20 cellular contexts compared by ENCODE assay signal in the genomic region with DNA sequence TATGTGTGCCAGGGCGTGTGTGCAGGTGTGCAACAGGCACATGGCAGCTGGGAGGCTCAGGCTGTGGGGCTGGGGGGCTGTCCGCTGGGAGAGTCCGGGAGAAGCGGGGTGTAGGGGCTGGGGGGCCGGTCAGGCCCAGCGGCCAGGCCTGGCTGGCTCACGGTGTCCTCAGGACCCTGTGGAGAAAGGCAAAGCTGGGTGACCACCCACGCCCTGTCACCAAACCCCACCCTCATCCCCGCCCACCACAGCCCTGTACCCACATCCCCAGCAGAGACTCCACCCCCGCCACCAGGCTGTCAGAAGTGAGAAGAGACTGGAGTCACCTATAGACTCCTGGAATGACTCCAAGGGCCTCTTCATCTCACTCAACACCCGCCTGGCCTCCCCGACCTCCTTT.
A peak's percentile ranks its signal among the peaks of the same experiment; 100 is the strongest.
DNase-seq lines count a peak whose midpoint lies in the region; ATAC-seq and TF ChIP-seq lines count a peak whose summit lies in the region.
"Had no signal": no experiment of that assay in that cellular context is flagged by ENCODE, and none has a peak within 500 bp of the region (broad histone marks: within the 10 kb centered on the region; RNA-seq: fewer than 3 reads in every experiment).

No MANE protein-coding gene starts in this region.

- CTCF ChIA-PET in activated CD4-positive, alpha-beta T cell treated with anti-CD3 and anti-CD28 coated beads for 36 hours (lab: Charles Lee), result no interaction called here

- TF ChIP-seq CTCF in natural killer cell (IDR thresholded peaks at IDR 0.05) (no peak), adrenal gland (IDR thresholded peaks at IDR 0.05) (no peak)

- TF ChIP-seq POLR2A in adrenal gland (IDR thresholded peaks at IDR 0.05), result no peak

- H3K4me3 Mint-ChIP-seq in activated CD4-positive, alpha-beta T cell treated with anti-CD3 and anti-CD28 coated beads for 36 hours, result no peak overlapping the region
- H3K4me3 Mint-ChIP-seq in activated CD4-positive, alpha-beta T cell treated with anti-CD3 and anti-CD28 coated beads, Interleukin-2, amount 10 ng/mL, durations not matched to agents 24 days and 14 days, result no peak overlapping the region
- H3K4me3 Mint-ChIP-seq in natural killer cell treated with Interleukin-12 subunit alpha and Interleukin-12 subunit beta and Interleukin-15 and Interleukin-18, amount 100 ng/mL, for 72 hours, result no peak overlapping the region
- no peak overlapping the region for H3K4me3 Mint-ChIP-seq in natural killer cell
- no peak overlapping the region for H3K4me3 Mint-ChIP-seq in activated T-helper 2 cell treated with anti-CD3 and anti-CD28 coated beads, Interferon-gamma antibody, Interleukin-2, Interleukin-4, amounts not matched to agents 10 μg/mL and 5 μg/mL and 100 μg/mL, durations not matched to agents 14 hours and 24 hours and 36 hours (ENCODE audit: low read depth)
- H3K4me3 Mint-ChIP-seq: activated T-helper 17 cell treated with anti-CD3 and anti-CD28 coated beads, Interleukin-2, amount 50 U/mL, for 72 hours; memory B cell; neural progenitor cell had no signal

- H3K27ac Mint-ChIP-seq in activated CD4-positive, alpha-beta T cell treated with anti-CD3 and anti-CD28 coated beads for 36 hours, result no peak overlapping the region
- no peak overlapping the region for H3K27ac Mint-ChIP-seq in activated CD4-positive, alpha-beta T cell treated with anti-CD3 and anti-CD28 coated beads, Interleukin-2, amount 10 ng/mL, durations not matched to agents 24 days and 14 days
- H3K27ac Mint-ChIP-seq in natural killer cell treated with Interleukin-12 subunit alpha and Interleukin-12 subunit beta and Interleukin-15 and Interleukin-18, amount 100 ng/mL, for 72 hours, result no peak overlapping the region
- no peak overlapping the region for H3K27ac Mint-ChIP-seq in natural killer cell
- no peak overlapping the region for H3K27ac Mint-ChIP-seq in activated T-helper 2 cell treated with anti-CD3 and anti-CD28 coated beads, Interferon-gamma antibody, Interleukin-2, Interleukin-4, amounts not matched to agents 10 μg/mL and 5 μg/mL and 100 μg/mL, durations not matched to agents 14 hours and 24 hours and 36 hours
- H3K27ac Mint-ChIP-seq: activated T-helper 17 cell treated with anti-CD3 and anti-CD28 coated beads, Interleukin-2, amount 50 U/mL, for 72 hours; memory B cell; neural progenitor cell had no signal

- H3K27me3 Mint-ChIP-seq in activated CD4-positive, alpha-beta T cell treated with anti-CD3 and anti-CD28 coated beads for 36 hours, result no peaks in the 10 kb centered on the region
- H3K27me3 Mint-ChIP-seq in activated CD4-positive, alpha-beta T cell treated with anti-CD3 and anti-CD28 coated beads, Interleukin-2, amount 10 ng/mL, durations not matched to agents 24 days and 14 days, result peaks cover 4% of the 10 kb centered on the region
- H3K27me3 Mint-ChIP-seq in natural killer cell treated with Interleukin-12 subunit alpha and Interleukin-12 subunit beta and Interleukin-15 and Interleukin-18, amount 100 ng/mL, for 72 hours, result peaks cover 0 to 2% of the 10 kb centered on the region in 2 donors
- peaks cover 6 to 7% of the 10 kb centered on the region in 2 donors for H3K27me3 Mint-ChIP-seq in natural killer cell (ENCODE audit: low read depth in 2 of 2)
- no peaks in the 10 kb centered on the region for H3K27me3 Mint-ChIP-seq in activated T-helper 2 cell treated with anti-CD3 and anti-CD28 coated beads, Interferon-gamma antibody, Interleukin-2, Interleukin-4, amounts not matched to agents 10 μg/mL and 5 μg/mL and 100 μg/mL, durations not matched to agents 14 hours and 24 hours and 36 hours (ENCODE audit: low read depth)
- H3K27me3 Mint-ChIP-seq: activated T-helper 17 cell treated with anti-CD3 and anti-CD28 coated beads, Interleukin-2, amount 50 U/mL, for 72 hours had no signal

- POLR2A ChIA-PET in activated CD4-positive, alpha-beta T cell treated with anti-CD3 and anti-CD28 coated beads for 36 hours (lab: Charles Lee), result no interaction called here

- peaks cover 5% of the 10 kb centered on the region for H3K9me3 Mint-ChIP-seq in activated CD4-positive, alpha-beta T cell treated with anti-CD3 and anti-CD28 coated beads for 36 hours (ENCODE audit: low read depth)
- H3K9me3 Mint-ChIP-seq in activated CD4-positive, alpha-beta T cell treated with anti-CD3 and anti-CD28 coated beads, Interleukin-2, amount 10 ng/mL, durations not matched to agents 24 days and 14 days, result peaks cover 4% of the 10 kb centered on the region
- H3K9me3 Mint-ChIP-seq in natural killer cell treated with Interleukin-12 subunit alpha and Interleukin-12 subunit beta and Interleukin-15 and Interleukin-18, amount 100 ng/mL, for 72 hours, result no peaks in the 10 kb centered on the region
- no peaks in the 10 kb centered on the region for H3K9me3 Mint-ChIP-seq in natural killer cell
- H3K9me3 Mint-ChIP-seq in activated T-helper 2 cell treated with anti-CD3 and anti-CD28 coated beads, Interferon-gamma antibody, Interleukin-2, Interleukin-4, amounts not matched to agents 10 μg/mL and 5 μg/mL and 100 μg/mL, durations not matched to agents 14 hours and 24 hours and 36 hours, result peaks cover 8% of the 10 kb centered on the region
- H3K9me3 Mint-ChIP-seq: activated T-helper 17 cell treated with anti-CD3 and anti-CD28 coated beads, Interleukin-2, amount 50 U/mL, for 72 hours; memory B cell had no signal

- no peaks in the 10 kb centered on the region for H3K27me3 ChIP-seq in adrenal gland
- H3K27me3 ChIP-seq: dorsolateral prefrontal cortex, hepatocyte, neural progenitor cell, spleen, upper lobe of right lung had no signal

- H3K4me3 ChIP-seq in adrenal gland, result no peak overlapping the region
- H3K4me3 ChIP-seq: dorsolateral prefrontal cortex, hepatocyte, neural progenitor cell, SK-N-MC, spleen, upper lobe of right lung had no signal

- no peaks in the 10 kb centered on the region for H3K9me3 ChIP-seq in adrenal gland (replicated peaks in 1 of 3)
- H3K9me3 ChIP-seq: spleen, upper lobe of right lung had no signal

- peak; percentile 18 for ATAC-seq in activated CD4-positive, alpha-beta T cell treated with anti-CD3 and anti-CD28 coated beads for 36 hours
- no peak for ATAC-seq in natural killer cell treated with Interleukin-12 subunit alpha and Interleukin-12 subunit beta and Interleukin-15 and Interleukin-18, amount 100 ng/mL, for 72 hours
- ATAC-seq in natural killer cell, result no peak
- ATAC-seq: activated T-helper 17 cell treated with anti-CD3 and anti-CD28 coated beads, Interleukin-2, amount 50 U/mL, for 72 hours; left cardiac atrium; upper lobe of right lung had no signal

- peaks cover 34% of the 10 kb centered on the region for H3K4me1 Mint-ChIP-seq in activated CD4-positive, alpha-beta T cell treated with anti-CD3 and anti-CD28 coated beads for 36 hours
- peaks cover 22% of the 10 kb centered on the region for H3K4me1 Mint-ChIP-seq in activated CD4-positive, alpha-beta T cell treated with anti-CD3 and anti-CD28 coated beads, Interleukin-2, amount 10 ng/mL, durations not matched to agents 24 days and 14 days
- peaks cover 11 to 27% of the 10 kb centered on the region in 2 donors for H3K4me1 Mint-ChIP-seq in natural killer cell treated with Interleukin-12 subunit alpha and Interleukin-12 subunit beta and Interleukin-15 and Interleukin-18, amount 100 ng/mL, for 72 hours (ENCODE audit: low read depth in 2 of 2)
- peaks cover 0 to 5% of the 10 kb centered on the region in 2 donors for H3K4me1 Mint-ChIP-seq in natural killer cell
- H3K4me1 Mint-ChIP-seq in activated T-helper 2 cell treated with anti-CD3 and anti-CD28 coated beads, Interferon-gamma antibody, Interleukin-2, Interleukin-4, amounts not matched to agents 10 μg/mL and 5 μg/mL and 100 μg/mL, durations not matched to agents 14 hours and 24 hours and 36 hours (ENCODE audit: low read depth), result peaks cover 24% of the 10 kb centered on the region

- H3K27ac ChIP-seq in adrenal gland, result peak overlapping the region; percentile 82 to 95 (median 89)
- H3K27ac ChIP-seq: 22Rv1, neural progenitor cell, SK-N-MC, upper lobe of right lung had no signal

- peaks cover 7% of the 10 kb centered on the region for H3K36me3 Mint-ChIP-seq in activated CD4-positive, alpha-beta T cell treated with anti-CD3 and anti-CD28 coated beads for 36 hours (ENCODE audit: low read depth)
- H3K36me3 Mint-ChIP-seq in activated CD4-positive, alpha-beta T cell treated with anti-CD3 and anti-CD28 coated beads, Interleukin-2, amount 10 ng/mL, durations not matched to agents 24 days and 14 days (ENCODE audit: low read depth), result peaks cover 2% of the 10 kb centered on the region
- peaks cover 6% of the 10 kb centered on the region for H3K36me3 Mint-ChIP-seq in natural killer cell treated with Interleukin-12 subunit alpha and Interleukin-12 subunit beta and Interleukin-15 and Interleukin-18, amount 100 ng/mL, for 72 hours
- no peaks in the 10 kb centered on the region for H3K36me3 Mint-ChIP-seq in natural killer cell
- H3K36me3 Mint-ChIP-seq in activated T-helper 2 cell treated with anti-CD3 and anti-CD28 coated beads, Interferon-gamma antibody, Interleukin-2, Interleukin-4, amounts not matched to agents 10 μg/mL and 5 μg/mL and 100 μg/mL, durations not matched to agents 14 hours and 24 hours and 36 hours (ENCODE audit: low read depth), result peaks cover 10% of the 10 kb centered on the region

- peaks cover 37 to 66% of the 10 kb centered on the region in 2 donors for H3K4me1 ChIP-seq in adrenal gland (replicated peaks in 1 of 2)
- H3K4me1 ChIP-seq: neural progenitor cell had no signal

- peak; percentile 73 for DNase-seq in activated CD4-positive, alpha-beta T cell treated with anti-CD3 and anti-CD28 coated beads for 36 hours
- no peak for DNase-seq in activated CD4-positive, alpha-beta T cell treated with anti-CD3 and anti-CD28 coated beads, Interleukin-2, amount 10 ng/mL, durations not matched to agents 24 days and 14 days
- DNase-seq in natural killer cell treated with Interleukin-12 subunit alpha and Interleukin-12 subunit beta and Interleukin-15 and Interleukin-18, amount 100 ng/mL, for 72 hours (ENCODE audit: low spot score), result peak; percentile 58
- DNase-seq in natural killer cell (no peak), adrenal gland (peak in 1 of 7 donors; percentile 47), HPDE6-E6E7 (ENCODE audit: extremely low spot score) (no peak)
- peak; percentile 52 for DNase-seq in stimulated activated CD8-positive, alpha-beta memory T cell treated with anti-CD3 and anti-CD28 coated beads, Interleukin-4, amount 100 ng/mL, for 48 hours
- no peak for DNase-seq in activated T-helper 2 cell treated with anti-CD3 and anti-CD28 coated beads, Interferon-gamma antibody, Interleukin-2, Interleukin-4, amounts not matched to agents 10 μg/mL and 5 μg/mL and 100 μg/mL, durations not matched to agents 14 hours and 24 hours and 36 hours (ENCODE audit: low spot score)
- DNase-seq: activated CD4-positive, CD25-positive, alpha-beta regulatory T cell; GOT3; left cardiac atrium; spleen; upper lobe of right lung had no signal

- intact Hi-C loops in activated CD4-positive, alpha-beta T cell treated with anti-CD3 and anti-CD28 coated beads for 36 hours (cut with DNase I, micrococcal nuclease), result loop anchor here (5.0 to 10.0 kb wide), 2 partner anchors 119 to 864 kb away; no protein-coding TSS in a partner anchor
- intact Hi-C loops in activated CD4-positive, alpha-beta T cell treated with anti-CD3 and anti-CD28 coated beads, Interleukin-2, amount 10 ng/mL, durations not matched to agents 24 days and 14 days (cut with micrococcal nuclease), result loop anchor here (10.0 kb wide), 1 partner anchor 86 kb away; the partner anchor contains the start of gene SCARB1
- intact Hi-C loops in natural killer cell (cut with micrococcal nuclease), result no loop called here
- intact Hi-C loops in adrenal gland (cut with DNase I), result no loop called here
- intact Hi-C loops in activated T-helper 2 cell treated with anti-CD3 and anti-CD28 coated beads, Interferon-gamma antibody, Interleukin-2, Interleukin-4, amounts not matched to agents 10 μg/mL and 5 μg/mL and 100 μg/mL, durations not matched to agents 14 hours and 24 hours and 36 hours (cut with micrococcal nuclease), result no loop called here

- WGBS in adrenal gland, 4 donors, result 87 to 92% (median 91%) methylated on average over 5 to 12 of the region's 12 CpGs

- H3K36me3 ChIP-seq in adrenal gland (replicated peaks in 1 of 2), result peaks cover 0 to 16% of the 10 kb centered on the region in 2 donors
- H3K36me3 ChIP-seq: neural progenitor cell, upper lobe of right lung had no signal

Comparison
In these comparisons a context has a peak if more than half of its experiments do, and no peak if none do; other contexts are left out.
1. DNase-seq: peak in activated CD4-positive, alpha-beta T cell treated with anti-CD3 and anti-CD28 coated beads for 36 hours (single experiment), natural killer cell treated with Interleukin-12 subunit alpha and Interleukin-12 subunit beta and Interleukin-15 and Interleukin-18, amount 100 ng/mL, for 72 hours (single experiment) and stimulated activated CD8-positive, alpha-beta memory T cell treated with anti-CD3 and anti-CD28 coated beads, Interleukin-4, amount 100 ng/mL, for 48 hours (single experiment); none in activated CD4-positive, alpha-beta T cell treated with anti-CD3 and anti-CD28 coated beads, Interleukin-2, amount 10 ng/mL, durations not matched to agents 24 days and 14 days (single experiment), natural killer cell (single experiment), HPDE6-E6E7 (single experiment) and activated T-helper 2 cell treated with anti-CD3 and anti-CD28 coated beads, Interferon-gamma antibody, Interleukin-2, Interleukin-4, amounts not matched to agents 10 μg/mL and 5 μg/mL and 100 μg/mL, durations not matched to agents 14 hours and 24 hours and 36 hours (single experiment).
2. intact Hi-C loops: an anchor here in activated CD4-positive, alpha-beta T cell treated with anti-CD3 and anti-CD28 coated beads for 36 hours (5.0 to 10.0 kb wide) and activated CD4-positive, alpha-beta T cell treated with anti-CD3 and anti-CD28 coated beads, Interleukin-2, amount 10 ng/mL, durations not matched to agents 24 days and 14 days (10.0 kb wide); none called in natural killer cell, adrenal gland and activated T-helper 2 cell treated with anti-CD3 and anti-CD28 coated beads, Interferon-gamma antibody, Interleukin-2, Interleukin-4, amounts not matched to agents 10 μg/mL and 5 μg/mL and 100 μg/mL, durations not matched to agents 14 hours and 24 hours and 36 hours.